8 cellular contexts compared by ENCODE assay signal in the genomic region with DNA sequence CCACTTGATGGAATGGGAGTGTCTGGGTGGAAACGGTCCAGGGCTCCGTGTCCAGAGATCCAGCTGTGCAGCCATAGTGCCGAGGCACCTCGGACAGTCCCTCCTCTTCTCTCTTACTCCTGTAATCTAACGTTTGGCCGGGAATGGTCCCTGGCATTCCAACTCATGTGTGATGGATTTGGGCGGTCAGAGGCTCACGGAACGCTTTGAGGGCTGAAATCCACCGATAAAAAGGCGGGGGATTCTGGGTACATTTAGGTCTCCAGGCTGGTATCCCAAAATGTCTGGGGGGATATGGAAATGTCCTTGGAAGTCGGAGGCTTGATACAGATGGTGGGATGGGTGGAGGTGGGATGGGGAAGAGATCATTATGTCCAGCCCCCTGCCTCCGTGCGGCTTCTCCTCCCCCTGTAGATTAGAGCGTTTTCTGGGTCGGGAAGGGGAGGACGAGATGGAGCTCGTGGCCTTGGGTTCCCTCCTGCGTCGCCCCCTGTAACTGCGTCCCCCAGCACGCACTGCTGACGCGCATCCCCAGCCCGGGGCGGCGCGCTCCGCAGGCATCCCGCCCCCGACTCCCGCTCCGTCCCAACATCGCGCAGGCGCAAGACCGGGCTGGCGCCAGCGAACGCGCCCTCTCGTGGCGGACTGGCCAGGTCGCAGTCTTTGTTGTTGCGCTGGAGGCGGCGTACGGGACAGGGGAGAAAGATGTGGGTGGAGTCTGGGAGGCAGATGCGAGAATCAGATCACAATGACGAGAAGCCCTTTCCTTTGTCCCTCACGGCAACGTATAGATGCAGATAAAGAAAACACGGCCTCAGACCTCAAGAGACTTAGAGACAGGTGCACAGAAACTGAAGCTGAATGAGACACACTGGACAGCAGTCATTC. TPM values are rescaled to one million over a fixed set of nuclear protein-coding genes. Genes with fewer than 3 reads are reported as not detected.
DNase-seq lines count a peak whose midpoint lies in the region; TF ChIP-seq lines count a peak whose summit lies in the region.

No MANE protein-coding gene starts in this region.

- no peak for TF ChIP-seq POLR2A in testis (IDR thresholded peaks at IDR 0.05)

- no peaks in the 10 kb centered on the region for H3K79me2 ChIP-seq in osteoblast (ENCODE audit: insufficient read depth, low read length)

- H3K4me1 ChIP-seq in osteoblast (ENCODE audit: insufficient read depth, low read length) (peaks cover 11% of the 10 kb centered on the region), testis (peaks cover 4% of the 10 kb centered on the region)

- H3K9me3 Mint-ChIP-seq in activated naive CD4-positive, alpha-beta T cell treated with anti-CD3 and anti-CD28 coated beads, Interleukin-2, amount 10 ng/mL, durations not matched to agents 7 days and 5 days: peaks cover 7% of the 10 kb centered on the region
- H3K9me3 Mint-ChIP-seq in glutamatergic neuron (ENCODE audit: unreplicated experiment): peaks cover 5% of the 10 kb centered on the region

- H3K36me3 Mint-ChIP-seq in activated naive CD4-positive, alpha-beta T cell treated with anti-CD3 and anti-CD28 coated beads, Interleukin-2, amount 10 ng/mL, durations not matched to agents 7 days and 5 days: peaks cover 6% of the 10 kb centered on the region
- H3K36me3 Mint-ChIP-seq in glutamatergic neuron (ENCODE audit: unreplicated experiment): no peaks in the 10 kb centered on the region

- intact Hi-C loops in testis (cut with DNase I; ENCODE audit: low total_unique reads): no loop called here

- peaks cover 48% of the 10 kb centered on the region for H3K4me1 Mint-ChIP-seq in activated naive CD4-positive, alpha-beta T cell treated with anti-CD3 and anti-CD28 coated beads, Interleukin-2, amount 10 ng/mL, durations not matched to agents 7 days and 5 days
- peaks cover 14% of the 10 kb centered on the region for H3K4me1 Mint-ChIP-seq in glutamatergic neuron (ENCODE audit: low read depth, unreplicated experiment)

- peak overlapping the region; percentile 100 for H3K4me2 ChIP-seq in osteoblast (ENCODE audit: insufficient read depth, low read length)

- POLR2A ChIA-PET in HEK293T (lab: Yijun Ruan, JAX): interaction anchor here (0.5 to 2.8 kb wide), 26 partner anchors 9 to 130 kb away, joined by 3 to 98 read pairs (median 7); a partner anchor contains a TSS

- peaks cover 24% of the 10 kb centered on the region for H3K27me3 Mint-ChIP-seq in activated naive CD4-positive, alpha-beta T cell treated with anti-CD3 and anti-CD28 coated beads, Interleukin-2, amount 10 ng/mL, durations not matched to agents 7 days and 5 days
- peaks cover 9% of the 10 kb centered on the region for H3K27me3 Mint-ChIP-seq in glutamatergic neuron (ENCODE audit: unreplicated experiment)

- DNase-seq in GM04504 (ENCODE audit: low read depth) (peak; percentile 72), HEK293T (ENCODE audit: extremely low spot score) (peak; percentile 99), NCI-H1048 (lab: John Stamatoyannopoulos, UW) (peak; percentile 83), SK-N-DZ (ENCODE audit: low spot score) (peak; percentile 96), glutamatergic neuron (peak; percentile 98), osteoblast (ENCODE audit: insufficient read length, low spot score, missing footprints) (peak; percentile 100), testis (peak; percentile 93)
- peak; percentile 95 for DNase-seq in activated naive CD4-positive, alpha-beta T cell treated with anti-CD3 and anti-CD28 coated beads, Interleukin-2, amount 10 ng/mL, durations not matched to agents 7 days and 5 days

- peak overlapping the region; percentile 83 for H3K4me3 ChIP-seq in osteoblast (ENCODE audit: insufficient read depth, low read length)
- H3K4me3 ChIP-seq in testis: peak overlapping the region; percentile 35 to 69

- TF ChIP-seq CTCF in glutamatergic neuron (IDR thresholded peaks at IDR 0.05; ENCODE audit: partially characterized antibody, unreplicated experiment): peak; percentile 90
- TF ChIP-seq CTCF in osteoblast (IDR thresholded peaks at IDR 0.05; ENCODE audit: extremely low read depth, low read depth, low read length): peak; percentile 93
- TF ChIP-seq CTCF in testis (IDR thresholded peaks at IDR 0.05): peak; percentile 91 to 99 (median 98)

- H3K4me3 Mint-ChIP-seq in activated naive CD4-positive, alpha-beta T cell treated with anti-CD3 and anti-CD28 coated beads, Interleukin-2, amount 10 ng/mL, durations not matched to agents 7 days and 5 days: peak overlapping the region; percentile 67
- peak overlapping the region; percentile 86 for H3K4me3 Mint-ChIP-seq in glutamatergic neuron (ENCODE audit: unreplicated experiment)

- no peaks in the 10 kb centered on the region for H3K36me3 ChIP-seq in osteoblast (ENCODE audit: insufficient read depth, low read length)
- no peaks in the 10 kb centered on the region for H3K36me3 ChIP-seq in testis (ENCODE audit: low read depth, missing control alignments)

- CTCF ChIA-PET in HEK293T (lab: Yijun Ruan, JAX): interaction anchor here (0.5 to 2.8 kb wide), 24 partner anchors 8 to 847 kb away, joined by 3 to 34 read pairs (median 4); no protein-coding TSS in a partner anchor
- CTCF ChIA-PET in activated naive CD4-positive, alpha-beta T cell treated with anti-CD3 and anti-CD28 coated beads, Interleukin-2, amount 10 ng/mL, durations not matched to agents 7 days and 5 days (lab: Charles Lee): interaction anchor here (0.9 to 2.7 kb wide), 23 partner anchors 10 to 137 kb away, joined by 3 to 55 read pairs (median 5); a partner anchor contains a TSS

- H3K27me3 ChIP-seq in osteoblast (ENCODE audit: insufficient read depth, low read length): no peaks in the 10 kb centered on the region
- H3K27me3 ChIP-seq in testis: no peaks in the 10 kb centered on the region

- H3K27ac ChIP-seq in osteoblast (ENCODE audit: low read depth, low read length): peak overlapping the region; percentile 56
- peak overlapping the region; percentile 16 to 79 for H3K27ac ChIP-seq in testis

- 0 to 1% methylated on average over 38 to 53 of the region's 53 CpGs for WGBS in testis, 2 donors

- no peaks in the 10 kb centered on the region for H3K9me3 ChIP-seq in osteoblast (ENCODE audit: low read depth, low read length)
- H3K9me3 ChIP-seq in testis: no peaks in the 10 kb centered on the region

- H4K20me1 ChIP-seq in osteoblast (ENCODE audit: insufficient read depth, low read length): no peaks in the 10 kb centered on the region

- H2AFZ ChIP-seq in osteoblast (ENCODE audit: low read length): peak overlapping the region; percentile 95

- peak overlapping the region; percentile 83 for H3K27ac Mint-ChIP-seq in activated naive CD4-positive, alpha-beta T cell treated with anti-CD3 and anti-CD28 coated beads, Interleukin-2, amount 10 ng/mL, durations not matched to agents 7 days and 5 days
- peak overlapping the region; percentile 100 for H3K27ac Mint-ChIP-seq in glutamatergic neuron (ENCODE audit: unreplicated experiment)

TF ChIP-seq in HEK293T, 16 proteins besides CTCF, POLR2A, EP300 and RAD21:
- no peak for TF ChIP-seq BHLHE40 (IDR thresholded peaks at IDR 0.05; ENCODE audit: borderline replicate concordance)

RNA-seq across cellular contexts. Expression of a gene that starts 4.5 kb away (rescaled TPM):
- polyA plus RNA-seq in SK-N-DZ (2014; cell fraction: cytosol; rRNA removed): 5.8 and 7.2 TPM in 2 replicates
- polyA plus RNA-seq in SK-N-DZ (2014; cell fraction: nucleus; rRNA removed): 2.3 and 5.0 TPM in 2 replicates
- total RNA-seq in glutamatergic neuron (ENCODE audit: unreplicated experiment) (1.3 TPM), osteoblast (0.29 TPM in 1 of 2 replicates, not detected in the other), testis (1 to 10 TPM; 2.4 to 7.6 TPM)
- 33.1 TPM for polyA plus RNA-seq in testis (ENCODE audit: insufficient read depth, low read depth, low replicate concordance)

RNA-seq across cellular contexts. Expression of a gene that starts 10.8 kb away (rescaled TPM):
- 13.1 and 25.6 TPM in 2 replicates for polyA plus RNA-seq in SK-N-DZ (2014; cell fraction: cytosol; rRNA removed)
- polyA plus RNA-seq in SK-N-DZ (2014; cell fraction: nucleus; rRNA removed): 37.4 and 48.4 TPM in 2 replicates
- total RNA-seq in glutamatergic neuron (ENCODE audit: unreplicated experiment) (74.0 TPM), osteoblast (44.2 and 48.9 TPM in 2 replicates), testis (10 to 100 TPM; 81.1 to 82.4 TPM)
- 49.1 TPM for polyA plus RNA-seq in testis (ENCODE audit: insufficient read depth, low read depth, low replicate concordance)

RNA-seq across cellular contexts. Expression of a gene that starts 31.3 kb away (rescaled TPM):
- 24.3 and 33.6 TPM in 2 replicates for polyA plus RNA-seq in SK-N-DZ (2014; cell fraction: cytosol; rRNA removed)
- polyA plus RNA-seq in SK-N-DZ (2014; cell fraction: nucleus; rRNA removed): 64.8 and 91.0 TPM in 2 replicates
- total RNA-seq in glutamatergic neuron (ENCODE audit: unreplicated experiment) (95.0 TPM), osteoblast (2.5 and 2.7 TPM in 2 replicates), testis (1 to 10 TPM; 3.2 to 3.3 TPM)
- polyA plus RNA-seq in testis (ENCODE audit: insufficient read depth, low read depth, low replicate concordance): 5.2 TPM

RNA-seq across cellular contexts. Expression of a gene that starts 40.2 kb away (rescaled TPM):
- polyA plus RNA-seq in SK-N-DZ (2014; cell fraction: cytosol; rRNA removed): 1.2 and 1.4 TPM in 2 replicates
- 0.64 and 7.9 TPM in 2 replicates for polyA plus RNA-seq in SK-N-DZ (2014; cell fraction: nucleus; rRNA removed)
- 10.1 TPM for total RNA-seq in glutamatergic neuron (ENCODE audit: unreplicated experiment)
- 6,718 and 8,987 TPM in 2 replicates for total RNA-seq in osteoblast
- total RNA-seq in testis: 10 to 100 TPM; 32.5 to 35.1 TPM
- polyA plus RNA-seq in testis (ENCODE audit: insufficient read depth, low read depth, low replicate concordance): 557 TPM

Comparison
In these comparisons a context has a peak if more than half of its experiments do, and no peak if none do; other contexts are left out.
1. Peak in every context shown above with its lines: DNase-seq, H3K4me3 ChIP-seq and H3K27ac ChIP-seq.
2. RNA of a gene that starts 31.3 kb away (total RNA-seq): 95.0 TPM in glutamatergic neuron (single experiment); 3.2 to 3.3 TPM in testis and 2.5 to 2.7 TPM in osteoblast; every median in the first group is over 10 times any median in the second.